13 cellular contexts compared by ENCODE assay signal in the genomic region with DNA sequence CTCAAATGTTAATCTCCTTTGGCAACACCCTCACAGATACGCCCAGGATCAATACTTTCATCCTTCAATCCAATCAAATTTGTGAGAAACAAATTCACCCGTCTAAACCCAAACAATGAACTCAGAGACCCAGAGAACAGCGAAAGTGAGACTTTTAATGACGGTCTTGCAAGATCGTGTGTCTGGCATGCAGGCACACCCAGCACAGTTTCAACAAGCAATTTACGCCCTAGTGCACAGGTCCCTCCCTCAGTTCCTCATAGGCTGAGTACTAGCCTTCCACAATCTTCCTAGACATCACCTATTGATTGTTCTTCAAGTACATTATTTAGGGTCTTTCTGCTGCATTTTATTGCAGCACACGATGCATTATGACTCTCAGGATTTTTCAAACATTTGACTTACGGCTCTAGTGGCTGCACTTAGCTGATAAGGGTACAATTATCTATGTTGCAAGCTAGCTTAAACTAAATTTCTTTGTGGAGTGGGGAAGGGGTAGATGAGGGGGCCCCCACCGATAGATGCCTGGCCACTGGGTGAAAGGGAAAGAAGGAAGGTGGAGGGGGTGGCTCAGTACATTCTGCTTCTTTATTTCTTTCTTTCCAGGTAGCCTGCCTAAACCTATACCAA. TPM values are rescaled to one million over a fixed set of nuclear protein-coding genes. Genes with fewer than 3 reads are reported as not detected.
DNase-seq lines count a peak whose midpoint lies in the region; ATAC-seq and TF ChIP-seq lines count a peak whose summit lies in the region.
"Not testable (repeated sequence)": the region's sequence is repeated elsewhere in the genome, so short reads cannot be mapped to it uniquely, and the experiment has no call there.
"Had no signal": no experiment of that assay in that cellular context is flagged by ENCODE, and none has a peak within 500 bp of the region (broad histone marks: within the 10 kb centered on the region; RNA-seq: fewer than 3 reads in every experiment).

No MANE protein-coding gene starts in this region.

- ATAC-seq in activated CD8-positive, alpha-beta memory T cell treated with anti-CD3 and anti-CD28 coated beads, Interleukin-2, amount 10 ng/mL, durations not matched to agents 7 days and 5 days: not testable (repeated sequence)

- H3K4me3 Mint-ChIP-seq in T-helper 2 cell treated with Interferon-gamma antibody and Interleukin-4, amounts not matched to agents 5 μg/mL and 100 μg/mL, for 36 hours: peak overlapping the region; percentile 57
- peak overlapping the region; percentile 57 for H3K4me3 Mint-ChIP-seq in activated CD8-positive, alpha-beta memory T cell treated with anti-CD3 and anti-CD28 coated beads, Interleukin-2, amount 10 ng/mL, durations not matched to agents 7 days and 5 days
- peak overlapping the region; percentile 47 for H3K4me3 Mint-ChIP-seq in activated naive CD4-positive, alpha-beta T cell treated with anti-CD3 and anti-CD28 coated beads, Interleukin-2, amount 10 ng/mL, durations not matched to agents 7 days and 5 days
- not testable (repeated sequence) for H3K4me3 Mint-ChIP-seq in mesothelial cell of epicardium
- peak overlapping the region; percentile 37 for H3K4me3 Mint-ChIP-seq in progenitor cell of endocrine pancreas (ENCODE audit: low read depth)

- H3K27ac Mint-ChIP-seq in T-helper 2 cell treated with Interferon-gamma antibody and Interleukin-4, amounts not matched to agents 5 μg/mL and 100 μg/mL, for 36 hours: peak overlapping the region; percentile 80
- H3K27ac Mint-ChIP-seq in activated CD8-positive, alpha-beta memory T cell treated with anti-CD3 and anti-CD28 coated beads, Interleukin-2, amount 10 ng/mL, durations not matched to agents 7 days and 5 days: peak overlapping the region; percentile 83
- peak overlapping the region; percentile 90 for H3K27ac Mint-ChIP-seq in activated naive CD4-positive, alpha-beta T cell treated with anti-CD3 and anti-CD28 coated beads, Interleukin-2, amount 10 ng/mL, durations not matched to agents 7 days and 5 days
- H3K27ac Mint-ChIP-seq in mesothelial cell of epicardium: peak overlapping the region; percentile 43
- peak overlapping the region; percentile 54 for H3K27ac Mint-ChIP-seq in progenitor cell of endocrine pancreas

- not testable (repeated sequence) for H3K9ac ChIP-seq in colonic mucosa (ENCODE audit: low read depth in 2 of 2, low read length in 2 of 2)

- peaks cover 21% of the 10 kb centered on the region for H3K4me1 Mint-ChIP-seq in T-helper 2 cell treated with Interferon-gamma antibody and Interleukin-4, amounts not matched to agents 5 μg/mL and 100 μg/mL, for 36 hours (ENCODE audit: low read depth)
- H3K4me1 Mint-ChIP-seq in activated CD8-positive, alpha-beta memory T cell treated with anti-CD3 and anti-CD28 coated beads, Interleukin-2, amount 10 ng/mL, durations not matched to agents 7 days and 5 days: peaks cover 23% of the 10 kb centered on the region
- peaks cover 43% of the 10 kb centered on the region for H3K4me1 Mint-ChIP-seq in activated naive CD4-positive, alpha-beta T cell treated with anti-CD3 and anti-CD28 coated beads, Interleukin-2, amount 10 ng/mL, durations not matched to agents 7 days and 5 days
- H3K4me1 Mint-ChIP-seq in mesothelial cell of epicardium (peaks cover 17% of the 10 kb centered on the region), progenitor cell of endocrine pancreas (ENCODE audit: low read depth) (peaks cover 21% of the 10 kb centered on the region)

- H3K27me3 ChIP-seq in colonic mucosa, transverse colon: not testable (repeated sequence)

- DNase-seq in T-helper 2 cell treated with Interferon-gamma antibody and Interleukin-4, amounts not matched to agents 5 μg/mL and 100 μg/mL, for 36 hours (ENCODE audit: low spot score); mesothelial cell of epicardium (ENCODE audit: low spot score in 2 of 2, unreplicated experiment in 2 of 2); progenitor cell of endocrine pancreas (ENCODE audit: low spot score, unreplicated experiment): not testable (repeated sequence)
- peak; percentile 43 for DNase-seq in activated CD8-positive, alpha-beta memory T cell treated with anti-CD3 and anti-CD28 coated beads, Interleukin-2, amount 10 ng/mL, durations not matched to agents 7 days and 5 days
- peak; percentile 50 for DNase-seq in activated naive CD4-positive, alpha-beta T cell treated with anti-CD3 and anti-CD28 coated beads, Interleukin-2, amount 10 ng/mL, durations not matched to agents 7 days and 5 days
- DNase-seq in colonic mucosa (peak; percentile 46), transverse colon (peak; percentile 60)

- intact Hi-C loops in colonic mucosa (cut with DNase I); transverse colon (cut with DNase I; ENCODE audit: low total_unique reads): not testable (repeated sequence)

- not testable (repeated sequence) for H3K27me3 Mint-ChIP-seq in T-helper 2 cell treated with Interferon-gamma antibody and Interleukin-4, amounts not matched to agents 5 μg/mL and 100 μg/mL, for 36 hours (ENCODE audit: low read depth); activated CD8-positive, alpha-beta memory T cell treated with anti-CD3 and anti-CD28 coated beads, Interleukin-2, amount 10 ng/mL, durations not matched to agents 7 days and 5 days; activated naive CD4-positive, alpha-beta T cell treated with anti-CD3 and anti-CD28 coated beads, Interleukin-2, amount 10 ng/mL, durations not matched to agents 7 days and 5 days; mesothelial cell of epicardium (ENCODE audit: low read depth); progenitor cell of endocrine pancreas

- not testable (repeated sequence) for H3K4me1 ChIP-seq in HEK293 (ENCODE audit: control insufficient read depth, insufficient read depth, low read length); colonic mucosa
- peaks cover 0 to 14% (median 3%) of the 10 kb centered on the region in 4 donors for H3K4me1 ChIP-seq in transverse colon

- H3K9me3 Mint-ChIP-seq in T-helper 2 cell treated with Interferon-gamma antibody and Interleukin-4, amounts not matched to agents 5 μg/mL and 100 μg/mL, for 36 hours; activated CD8-positive, alpha-beta memory T cell treated with anti-CD3 and anti-CD28 coated beads, Interleukin-2, amount 10 ng/mL, durations not matched to agents 7 days and 5 days (ENCODE audit: low read depth); activated naive CD4-positive, alpha-beta T cell treated with anti-CD3 and anti-CD28 coated beads, Interleukin-2, amount 10 ng/mL, durations not matched to agents 7 days and 5 days; mesothelial cell of epicardium; progenitor cell of endocrine pancreas (ENCODE audit: low read depth): not testable (repeated sequence)

- TF ChIP-seq CTCF in HEK293 (tag by site-specific recombination; IDR thresholded peaks at IDR 0.05); colonic mucosa (IDR thresholded peaks at IDR 0.05); mesothelial cell of epicardium (IDR thresholded peaks at IDR 0.05; ENCODE audit: unreplicated experiment); progenitor cell of endocrine pancreas (IDR thresholded peaks at IDR 0.05; ENCODE audit: unreplicated experiment); transverse colon (IDR thresholded peaks at IDR 0.05): not testable (repeated sequence)

- H3K4me3 ChIP-seq in HEK293 (ENCODE audit: low read depth, low read length); colonic mucosa; transverse colon: not testable (repeated sequence)

- H3K36me3 ChIP-seq in HEK293 (ENCODE audit: control insufficient read depth in 2 of 2, insufficient read depth in 1 of 2, low read length in 2 of 2); colonic mucosa; transverse colon: not testable (repeated sequence)

- H3K27ac ChIP-seq in HEK293 (ENCODE audit: extremely low read depth, low read depth, low read length): not testable (repeated sequence)
- H3K27ac ChIP-seq in colonic mucosa (peak overlapping the region; percentile 40), transverse colon (peak overlapping the region; percentile 29 to 59 (median 52))

- POLR2A ChIA-PET in HEK293 (lab: Yijun Ruan, JAX): not testable (repeated sequence)

- TF ChIP-seq POLR2A in transverse colon (IDR thresholded peaks at IDR 0.05): not testable (repeated sequence)

- CTCF ChIA-PET in HEK293 (lab: Yijun Ruan, JAX); activated CD8-positive, alpha-beta memory T cell treated with anti-CD3 and anti-CD28 coated beads, Interleukin-2, amount 10 ng/mL, durations not matched to agents 7 days and 5 days (lab: Charles Lee); activated naive CD4-positive, alpha-beta T cell treated with anti-CD3 and anti-CD28 coated beads, Interleukin-2, amount 10 ng/mL, durations not matched to agents 7 days and 5 days (lab: Charles Lee): not testable (repeated sequence)

- not testable (repeated sequence) for H3K9me3 ChIP-seq in HEK293 (ENCODE audit: control insufficient read depth, insufficient read depth, low read depth, low read length); colonic mucosa; transverse colon

- in situ Hi-C loops in transverse colon (cut with MboI; ENCODE audit: low pct_ligation_motif_present in 1 of 4, low pct_unique_long_range_greater_than_20kb in 1 of 4, low sequenced_read_pairs in 3 of 4): not testable (repeated sequence)

- WGBS in transverse colon (ENCODE audit: low coverage in 1 of 2), 2 donors: 20 to 35% methylated on average over 3 to 8 of the region's 9 CpGs

- not testable (repeated sequence) for H3K36me3 Mint-ChIP-seq in T-helper 2 cell treated with Interferon-gamma antibody and Interleukin-4, amounts not matched to agents 5 μg/mL and 100 μg/mL, for 36 hours (ENCODE audit: low read depth); activated CD8-positive, alpha-beta memory T cell treated with anti-CD3 and anti-CD28 coated beads, Interleukin-2, amount 10 ng/mL, durations not matched to agents 7 days and 5 days; mesothelial cell of epicardium; progenitor cell of endocrine pancreas (ENCODE audit: insufficient read depth)
- H3K36me3 Mint-ChIP-seq in activated naive CD4-positive, alpha-beta T cell treated with anti-CD3 and anti-CD28 coated beads, Interleukin-2, amount 10 ng/mL, durations not matched to agents 7 days and 5 days: peaks cover 15% of the 10 kb centered on the region

- TF ChIP-seq EP300 in transverse colon (IDR thresholded peaks at IDR 0.05; ENCODE audit: low read depth): not testable (repeated sequence)

RNA-seq across cellular contexts. Expression of a gene that starts 50.1 kb away (rescaled TPM):
- 1 to 10 TPM in 1 of 2 experiments, under 1 TPM in 1; 0.84 to 1.8 TPM for total RNA-seq in activated CD8-positive, alpha-beta memory T cell treated with anti-CD3 and anti-CD28 coated beads, Interleukin-2, amount 10 ng/mL, durations not matched to agents 7 days and 5 days
- total RNA-seq in colonic mucosa (under 1 TPM in 1 of 2 donors, not detected in 1; 0.72 TPM), mesothelial cell of epicardium (not detected in 3 replicates), progenitor cell of endocrine pancreas (not detected in 2 replicates), transverse colon (not detected)
- total RNA-seq: H7, hepatocyte, HT-29, lung microvascular endothelial cell, posterior vena cava had no signal
